8 cellular contexts compared by ENCODE assay signal in the genomic region with DNA sequence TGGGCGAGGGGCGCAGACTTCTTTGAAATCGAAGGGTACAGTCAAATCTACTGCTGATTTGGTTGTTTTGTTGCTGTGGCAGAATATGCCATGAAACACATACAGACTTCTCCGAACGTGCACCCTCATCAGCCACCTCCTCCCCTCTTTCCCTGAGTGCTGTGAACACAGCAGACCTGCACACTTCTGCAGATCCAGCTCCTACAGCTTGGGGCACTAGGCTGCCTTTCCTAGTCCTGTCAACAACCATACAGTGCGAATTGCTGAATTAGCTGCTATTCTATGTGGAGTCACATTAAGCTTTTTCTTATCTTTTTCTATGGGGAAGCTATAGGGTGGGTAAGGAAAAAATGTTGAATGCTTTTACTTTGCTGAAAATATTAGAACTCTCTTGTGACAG. TPM values are rescaled to one million over a fixed set of nuclear protein-coding genes. Genes with fewer than 3 reads are reported as not detected.
A peak's percentile ranks its signal among the peaks of the same experiment; 100 is the strongest.
DNase-seq lines count a peak whose midpoint lies in the region; ATAC-seq and TF ChIP-seq lines count a peak whose summit lies in the region.

No MANE protein-coding gene starts in this region.

- no peaks in the 10 kb centered on the region for H3K4me1 ChIP-seq in mucosa of descending colon (ENCODE audit: low read depth)

- in situ Hi-C loops in Caki2 (cut with HindIII; ENCODE audit: low pct_unique_long_range_greater_than_20kb, low sequenced_read_pairs): no loop called here

- intact Hi-C loops in mucosa of descending colon (cut with DNase I, micrococcal nuclease): no loop called here

- no peaks in the 10 kb centered on the region for H3K27me3 Mint-ChIP-seq in chondrocyte (ENCODE audit: low read depth)

- H3K9me3 ChIP-seq in mucosa of descending colon: no peaks in the 10 kb centered on the region

- H3K36me3 ChIP-seq in mucosa of descending colon (ENCODE audit: low read depth): no peaks in the 10 kb centered on the region

- TF ChIP-seq CTCF in chondrocyte (IDR thresholded peaks at IDR 0.05) (peak; percentile 60), mucosa of descending colon (IDR thresholded peaks at IDR 0.05) (no peak)

- DNase-seq in Caki2 (ENCODE audit: low read depth): peak; percentile 22
- DNase-seq in LHCN-M2 (ENCODE audit: low read depth): peak; percentile 13
- DNase-seq in chondrocyte (ENCODE audit: low spot score): no peak
- no peak for DNase-seq in mucosa of descending colon
- DNase-seq in NCI-H226: no peak

- H3K9me3 Mint-ChIP-seq in chondrocyte (ENCODE audit: low read depth): no peaks in the 10 kb centered on the region

- H3K36me3 Mint-ChIP-seq in chondrocyte (ENCODE audit: low read depth): peaks cover 24% of the 10 kb centered on the region

- peaks cover 3% of the 10 kb centered on the region for H3K4me1 Mint-ChIP-seq in chondrocyte (ENCODE audit: low read depth)

- no peak overlapping the region for H3K4me3 ChIP-seq in mucosa of descending colon

- H3K27ac Mint-ChIP-seq in chondrocyte (ENCODE audit: unreplicated experiment): peak overlapping the region; percentile 47

- peak; percentile 74 for ATAC-seq in mucosa of descending colon
- no peak for ATAC-seq in GM19452 (IDR thresholded peaks at IDR 0.05; ENCODE audit: unreplicated experiment)
- no peak for ATAC-seq in HG03159 (IDR thresholded peaks at IDR 0.05; ENCODE audit: unreplicated experiment)
- no peak for ATAC-seq in GM18502 (IDR thresholded peaks at IDR 0.05; ENCODE audit: poor library complexity, unreplicated experiment)

- no peak overlapping the region for H3K4me3 Mint-ChIP-seq in chondrocyte (ENCODE audit: unreplicated experiment)

RNA-seq across cellular contexts. Expression of a gene that starts 57.5 kb away (rescaled TPM):
- total RNA-seq in Caki2 (2014; rRNA removed; shearing (Covaris generic); ENCODE audit: low replicate concordance): 0.03 TPM in 1 of 2 replicates, not detected in the other
- total RNA-seq in LHCN-M2 (2014; rRNA removed): 0.26 TPM in 1 of 2 replicates, not detected in the other
- polyA plus RNA-seq in LHCN-M2 (2012): 0.05 TPM
- total RNA-seq in chondrocyte: not detected in 3 replicates
- 100 to 1,000 TPM in 2 of 3 donors, 10 to 100 TPM in 1; 95.1 to 284 (median 119) TPM for total RNA-seq in mucosa of descending colon

Comparison
In these comparisons a context has a peak if more than half of its experiments do, and no peak if none do; other contexts are left out.
1. DNase-seq: peak in Caki2 (single experiment) and LHCN-M2 (single experiment); none in chondrocyte (single experiment), mucosa of descending colon (0 of 3) and NCI-H226 (single experiment).
2. RNA of a gene that starts 57.5 kb away (total RNA-seq): 95.1 to 284 TPM in mucosa of descending colon; 0.03 TPM in Caki2, 0.26 TPM in LHCN-M2 and not detected in chondrocyte; every median in the first group is over 10 times any median in the second.